25 cellular contexts compared by ENCODE assay signal in genomic region chr2:188517549-188518255, GRCh38.
A peak's percentile ranks its signal among the peaks of the same experiment; 100 is the strongest.
DNase-seq lines count a peak whose midpoint lies in the region; ATAC-seq and TF ChIP-seq lines count a peak whose summit lies in the region.
"Had no signal": no experiment of that assay in that cellular context is flagged by ENCODE, and none has a peak within 500 bp of the region (broad histone marks: within the 10 kb centered on the region; RNA-seq: fewer than 3 reads in every experiment).

No MANE protein-coding gene starts in this region.

- no peak overlapping the region for H2AK5ac ChIP-seq in trophoblast cell (ENCODE audit: low read length)

- no peaks in the 10 kb centered on the region for H3K9me3 ChIP-seq in trophoblast cell (ENCODE audit: insufficient read depth, low read depth, low read length)
- H3K9me3 ChIP-seq: A549, colonic mucosa had no signal

- no peaks in the 10 kb centered on the region for H3K79me2 ChIP-seq in trophoblast cell (ENCODE audit: control insufficient read depth, insufficient read depth, low read length, poor library complexity)

- H4K12ac ChIP-seq in trophoblast cell (ENCODE audit: low read depth, low read length): no peak overlapping the region

- WGBS in trophoblast cell (ENCODE audit: extremely low coverage, insufficient coverage, insufficient read length): no CpG with 5 or more reads among the region's 7 CpGs

- H3K27me3 ChIP-seq in trophoblast cell (ENCODE audit: insufficient read depth, low read length): no peaks in the 10 kb centered on the region
- H3K27me3 ChIP-seq: colonic mucosa had no signal

- H3K4me2 ChIP-seq in trophoblast cell (ENCODE audit: low read length): peak overlapping the region; percentile 13
- H3K4me2 ChIP-seq: A549 had no signal

- H2BK12ac ChIP-seq in trophoblast cell (ENCODE audit: low read length): no peak overlapping the region

- H3K4me3 Mint-ChIP-seq in glutamatergic neuron (ENCODE audit: unreplicated experiment): no peak overlapping the region
- H3K4me3 Mint-ChIP-seq: activated naive CD8-positive, alpha-beta T cell treated with anti-CD3 and anti-CD28 coated beads for 36 hours; IgD-negative memory B cell; naive thymus-derived CD8-positive, alpha-beta T cell; T-helper 1 cell treated with Interleukin-12 subunit alpha and Interleukin-12 subunit beta and Interleukin-4 antibody, amounts not matched to agents 30 μg/mL and 1 μg/mL, for 36 hours had no signal

- no peak overlapping the region for H3K4me3 ChIP-seq in trophoblast cell (ENCODE audit: low read depth, low read length)
- H3K4me3 ChIP-seq: A549, colonic mucosa, skin epidermis had no signal

- H3K14ac ChIP-seq in trophoblast cell (ENCODE audit: low read length): no peak overlapping the region

- no peaks in the 10 kb centered on the region for H3K36me3 ChIP-seq in trophoblast cell (ENCODE audit: control insufficient read depth in 1 of 2, insufficient read depth in 2 of 2, low read length in 2 of 2)
- H3K36me3 ChIP-seq: colonic mucosa had no signal

- H3K9me3 Mint-ChIP-seq in glutamatergic neuron (ENCODE audit: unreplicated experiment): no peaks in the 10 kb centered on the region
- no peaks in the 10 kb centered on the region for H3K9me3 Mint-ChIP-seq in activated naive CD4-positive, alpha-beta T cell treated with anti-CD3 and anti-CD28 coated beads, Interleukin-2, amount 50 U/mL, for 72 hours
- H3K9me3 Mint-ChIP-seq: activated naive CD8-positive, alpha-beta T cell treated with anti-CD3 and anti-CD28 coated beads for 36 hours; activated T-helper 2 cell treated with anti-CD3 and anti-CD28 coated beads, Interferon-gamma antibody, Interleukin-2, Interleukin-4, amounts not matched to agents 10 μg/mL and 5 μg/mL and 100 μg/mL, durations not matched to agents 14 hours and 24 hours and 36 hours; naive thymus-derived CD8-positive, alpha-beta T cell; T-helper 1 cell treated with Interleukin-12 subunit alpha and Interleukin-12 subunit beta and Interleukin-4 antibody, amounts not matched to agents 30 μg/mL and 1 μg/mL, for 36 hours had no signal

- no peak overlapping the region for H3K9ac ChIP-seq in trophoblast cell (ENCODE audit: low read length)

- H2BK120ac ChIP-seq in trophoblast cell (ENCODE audit: insufficient read depth, low read length, poor library complexity): no peak overlapping the region

- H3K4ac ChIP-seq in trophoblast cell (ENCODE audit: low read depth, low read length): no peak overlapping the region

- no peak for TF ChIP-seq CTCF in glutamatergic neuron (IDR thresholded peaks at IDR 0.05; ENCODE audit: partially characterized antibody, unreplicated experiment)

- H3K27ac ChIP-seq in trophoblast cell (ENCODE audit: low read depth, low read length): peak overlapping the region; percentile 99
- H3K27ac ChIP-seq: A549, colonic mucosa, HL-60, skin epidermis had no signal

- peaks cover 7% of the 10 kb centered on the region for H3K79me1 ChIP-seq in trophoblast cell (ENCODE audit: low read length)

- no peaks in the 10 kb centered on the region for H3K4me1 Mint-ChIP-seq in glutamatergic neuron (ENCODE audit: low read depth, unreplicated experiment)
- H3K4me1 Mint-ChIP-seq: activated naive CD8-positive, alpha-beta T cell treated with anti-CD3 and anti-CD28 coated beads for 36 hours; IgD-negative memory B cell; naive thymus-derived CD8-positive, alpha-beta T cell had no signal

- peaks cover 4% of the 10 kb centered on the region for H3K36me3 Mint-ChIP-seq in glutamatergic neuron (ENCODE audit: unreplicated experiment)
- H3K36me3 Mint-ChIP-seq in activated naive CD4-positive, alpha-beta T cell treated with anti-CD3 and anti-CD28 coated beads, Interleukin-2, amount 50 U/mL, for 72 hours: no peaks in the 10 kb centered on the region
- H3K36me3 Mint-ChIP-seq: activated naive CD8-positive, alpha-beta T cell treated with anti-CD3 and anti-CD28 coated beads for 36 hours; IgD-negative memory B cell; naive thymus-derived CD8-positive, alpha-beta T cell had no signal

- no peak overlapping the region for H3K23ac ChIP-seq in trophoblast cell (ENCODE audit: low read length)

- ATAC-seq in activated naive CD4-positive, alpha-beta T cell treated with anti-CD3 and anti-CD28 coated beads, Interleukin-2, amount 50 U/mL, for 72 hours: no peak
- no peak for ATAC-seq in HG02840 (IDR thresholded peaks at IDR 0.05; ENCODE audit: low FRiP score, unreplicated experiment)
- ATAC-seq: A549; naive thymus-derived CD8-positive, alpha-beta T cell; Panc1 had no signal

- peak overlapping the region; percentile 30 for H3K27ac Mint-ChIP-seq in glutamatergic neuron (ENCODE audit: unreplicated experiment)
- no peak overlapping the region for H3K27ac Mint-ChIP-seq in activated naive CD4-positive, alpha-beta T cell treated with anti-CD3 and anti-CD28 coated beads, Interleukin-2, amount 50 U/mL, for 72 hours
- H3K27ac Mint-ChIP-seq: activated naive CD8-positive, alpha-beta T cell treated with anti-CD3 and anti-CD28 coated beads for 36 hours; activated T-helper 2 cell treated with anti-CD3 and anti-CD28 coated beads, Interferon-gamma antibody, Interleukin-2, Interleukin-4, amounts not matched to agents 10 μg/mL and 5 μg/mL and 100 μg/mL, durations not matched to agents 14 hours and 24 hours and 36 hours; IgD-negative memory B cell; naive thymus-derived CD8-positive, alpha-beta T cell; progenitor cell of endocrine pancreas; T-helper 1 cell treated with Interleukin-12 subunit alpha and Interleukin-12 subunit beta and Interleukin-4 antibody, amounts not matched to agents 30 μg/mL and 1 μg/mL, for 36 hours had no signal

- DNase-seq in D341Med (ENCODE audit: low spot score) (peak; percentile 29), SK-N-DZ (ENCODE audit: low spot score) (peak; percentile 88), glutamatergic neuron (no peak), trophoblast cell (no peak), NCI-H2081 treated with DMSO at 0.1 percent for 48 hours (lab: John Stamatoyannopoulos, UW) (no peak), DMS153 treated with DMSO at 0.1 percent for 48 hours (lab: John Stamatoyannopoulos, UW; ENCODE audit: unreplicated experiment) (no peak)
- DNase-seq in activated naive CD4-positive, alpha-beta T cell treated with anti-CD3 and anti-CD28 coated beads, Interleukin-2, amount 50 U/mL, for 72 hours (ENCODE audit: low spot score in 2 of 2): no peak
- DNase-seq: activated CD4-positive, alpha-beta T cell treated with anti-CD3 and anti-CD28 coated beads, Interleukin-2, amount 50 U/mL, for 4 hours; activated CD8-positive, alpha-beta memory T cell treated with anti-CD3 and anti-CD28 coated beads, Interleukin-2, amount 50 U/mL, for 48 hours; activated naive CD8-positive, alpha-beta T cell treated with anti-CD3 and anti-CD28 coated beads for 36 hours; colonic mucosa; DMS79 treated with DMSO at 0.1 percent for 48 hours; naive thymus-derived CD8-positive, alpha-beta T cell; NCI-H2081; NCI-H446 treated with DMSO at 0.1 percent for 48 hours; stimulated activated naive CD4-positive, alpha-beta T cell had no signal

- H4K8ac ChIP-seq in trophoblast cell (ENCODE audit: low read depth, low read length): no peak overlapping the region

- peak overlapping the region; percentile 24 for H4K91ac ChIP-seq in trophoblast cell (ENCODE audit: low read depth, low read length)

- no peak overlapping the region for H2AFZ ChIP-seq in trophoblast cell (ENCODE audit: insufficient read depth, low read length, poor library complexity)

- peaks cover 4 to 5% of the 10 kb centered on the region in 2 experiments for H3K4me1 ChIP-seq in trophoblast cell (ENCODE audit: control insufficient read depth in 1 of 2, insufficient read depth in 2 of 2, low read length in 2 of 2)
- H3K4me1 ChIP-seq: colonic mucosa had no signal

- H3K27me3 Mint-ChIP-seq in glutamatergic neuron (ENCODE audit: unreplicated experiment): no peaks in the 10 kb centered on the region
- H3K27me3 Mint-ChIP-seq: progenitor cell of endocrine pancreas had no signal

- no peak overlapping the region for H3K18ac ChIP-seq in trophoblast cell (ENCODE audit: low read length)

- H2BK5ac ChIP-seq in trophoblast cell (ENCODE audit: low read depth, low read length, poor library complexity): peak overlapping the region; percentile 97

Comparison
In these comparisons a context has a peak if more than half of its experiments do, and no peak if none do; other contexts are left out.
1. DNase-seq: peak in D341Med (single experiment) and SK-N-DZ (single experiment); none in glutamatergic neuron (single experiment), trophoblast cell (0 of 2), activated naive CD4-positive, alpha-beta T cell treated with anti-CD3 and anti-CD28 coated beads, Interleukin-2, amount 50 U/mL, for 72 hours (0 of 2), NCI-H2081 treated with DMSO at 0.1 percent for 48 hours (single experiment) and DMS153 treated with DMSO at 0.1 percent for 48 hours (single experiment).